Comparison of ENCODE assay signal across 18 cellular contexts in the genomic region with DNA sequence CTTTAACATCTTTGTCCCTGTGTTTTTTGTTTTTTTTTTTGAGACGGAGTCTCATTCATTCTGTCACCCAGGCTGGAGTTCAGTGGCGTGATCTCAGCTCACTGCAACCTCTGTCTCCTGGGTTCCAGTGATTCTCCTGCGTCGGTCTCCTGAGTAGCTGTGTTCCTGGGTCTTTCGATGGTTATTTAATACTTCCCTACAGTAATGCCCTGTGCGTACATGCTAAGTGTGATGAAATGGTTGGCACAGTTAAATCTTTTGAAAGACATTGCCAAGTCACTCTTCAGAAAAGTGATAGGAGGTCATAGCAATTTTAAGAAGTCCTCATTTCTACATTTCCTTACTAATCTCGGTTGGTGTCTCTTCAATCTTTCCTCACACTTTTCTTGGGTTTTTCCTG. TPM values are rescaled to one million over a fixed set of nuclear protein-coding genes. Genes with fewer than 3 reads are reported as not detected.
A peak's percentile ranks its signal among the peaks of the same experiment; 100 is the strongest.
DNase-seq lines count a peak whose midpoint lies in the region; ATAC-seq and TF ChIP-seq lines count a peak whose summit lies in the region.
"Had no signal": no experiment of that assay in that cellular context is flagged by ENCODE, and none has a peak within 500 bp of the region (broad histone marks: within the 10 kb centered on the region; RNA-seq: fewer than 3 reads in every experiment).

No MANE protein-coding gene starts in this region.

- no peak overlapping the region for H2AFZ ChIP-seq in smooth muscle cell (ENCODE audit: low read depth)

- no peaks in the 10 kb centered on the region for H3K27me3 ChIP-seq in gastrocnemius medialis
- H3K27me3 ChIP-seq in smooth muscle cell (ENCODE audit: low read depth) = peaks cover 7% of the 10 kb centered on the region
- H3K27me3 ChIP-seq: BE2C had no signal

- H3K4me1 ChIP-seq in gastrocnemius medialis (no peaks in the 10 kb centered on the region), smooth muscle cell (ENCODE audit: low read depth) (no peaks in the 10 kb centered on the region)
- H3K4me1 ChIP-seq: BE2C, Caco-2 had no signal

- H3K36me3 ChIP-seq in gastrocnemius medialis (no peaks in the 10 kb centered on the region), smooth muscle cell (ENCODE audit: low read depth) (no peaks in the 10 kb centered on the region)
- H3K36me3 ChIP-seq: BE2C had no signal

- no peak for ATAC-seq in natural killer cell treated with Interleukin-12 subunit alpha and Interleukin-12 subunit beta and Interleukin-15 and Interleukin-18, amount 100 ng/mL, for 72 hours
- ATAC-seq in natural killer cell = no peak
- no peak for ATAC-seq in naive B cell (ENCODE audit: low read depth in 2 of 2)
- peak; percentile 52 to 88 for ATAC-seq in gastrocnemius medialis
- ATAC-seq in HG02973 (IDR thresholded peaks at IDR 0.05; ENCODE audit: unreplicated experiment) = no peak
- ATAC-seq: HCT116 had no signal

- no peak overlapping the region for H3K27ac Mint-ChIP-seq in natural killer cell treated with Interleukin-12 subunit alpha and Interleukin-12 subunit beta and Interleukin-15 and Interleukin-18, amount 100 ng/mL, for 72 hours
- H3K27ac Mint-ChIP-seq in natural killer cell (no peak overlapping the region), naive B cell (peak overlapping the region in 5 of 6 donors; percentile 54 to 95 (median 89))
- H3K27ac Mint-ChIP-seq: CD4-positive, alpha-beta T cell; HFFc6 had no signal

- no peak for TF ChIP-seq CTCF in natural killer cell (IDR thresholded peaks at IDR 0.05)
- no peak for TF ChIP-seq CTCF in gastrocnemius medialis (IDR thresholded peaks at IDR 0.05 in 4 of 5, conservative IDR thresholded peaks at IDR 0.05 in 1 of 5)
- TF ChIP-seq CTCF in smooth muscle cell (IDR thresholded peaks at IDR 0.05; ENCODE audit: borderline replicate concordance, insufficient read depth, poor library complexity, severe bottlenecking) = no peak

- peaks cover 11 to 23% of the 10 kb centered on the region in 2 donors for H3K4me1 Mint-ChIP-seq in natural killer cell treated with Interleukin-12 subunit alpha and Interleukin-12 subunit beta and Interleukin-15 and Interleukin-18, amount 100 ng/mL, for 72 hours (ENCODE audit: low read depth in 2 of 2)
- peaks cover 11% of the 10 kb centered on the region in 2 donors for H3K4me1 Mint-ChIP-seq in natural killer cell
- peaks cover 23 to 28% (median 27%) of the 10 kb centered on the region in 3 donors for H3K4me1 Mint-ChIP-seq in naive B cell

- H3K27ac ChIP-seq in gastrocnemius medialis (no peak overlapping the region), smooth muscle cell (ENCODE audit: low read depth) (no peak overlapping the region)

- H3K4me3 ChIP-seq in gastrocnemius medialis (no peak overlapping the region), smooth muscle cell (no peak overlapping the region)

- H3F3A ChIP-seq in smooth muscle cell (ENCODE audit: low read depth) = no peaks in the 10 kb centered on the region

- no peak overlapping the region for H3K9ac ChIP-seq in smooth muscle cell (ENCODE audit: low read depth)

- H3K27me3 Mint-ChIP-seq in natural killer cell treated with Interleukin-12 subunit alpha and Interleukin-12 subunit beta and Interleukin-15 and Interleukin-18, amount 100 ng/mL, for 72 hours = no peaks in the 10 kb centered on the region
- H3K27me3 Mint-ChIP-seq in natural killer cell (ENCODE audit: low read depth in 2 of 2) (no peaks in the 10 kb centered on the region), naive B cell (no peaks in the 10 kb centered on the region)

- H3K9me3 Mint-ChIP-seq in natural killer cell treated with Interleukin-12 subunit alpha and Interleukin-12 subunit beta and Interleukin-15 and Interleukin-18, amount 100 ng/mL, for 72 hours = no peaks in the 10 kb centered on the region
- H3K9me3 Mint-ChIP-seq in natural killer cell = no peaks in the 10 kb centered on the region
- H3K9me3 Mint-ChIP-seq in naive B cell = peaks cover 0 to 15% (median 4%) of the 10 kb centered on the region in 7 donors

- no peaks in the 10 kb centered on the region for H3K9me3 ChIP-seq in gastrocnemius medialis
- no peaks in the 10 kb centered on the region for H3K9me3 ChIP-seq in smooth muscle cell (replicated peaks; ENCODE audit: low read depth)
- H3K9me3 ChIP-seq: BE2C, Caco-2 had no signal

- in situ Hi-C loops in gastrocnemius medialis (cut with MboI; ENCODE audit: low sequenced_read_pairs in 4 of 4) = no loop called here

- no peak overlapping the region for H3K4me2 ChIP-seq in smooth muscle cell

- no peak for TF ChIP-seq POLR2A in gastrocnemius medialis (IDR thresholded peaks at IDR 0.05)

- 93% methylated on average over 7 of the region's 7 CpGs for WGBS in smooth muscle cell (ENCODE audit: low lambda C conversion rate)

- intact Hi-C loops in natural killer cell (cut with micrococcal nuclease) = no loop called here
- intact Hi-C loops in gastrocnemius medialis (cut with DNase I; ENCODE audit: low total_unique reads) = no loop called here

- no peaks in the 10 kb centered on the region for H3K79me2 ChIP-seq in smooth muscle cell (ENCODE audit: low read depth)

- H3K36me3 Mint-ChIP-seq in natural killer cell treated with Interleukin-12 subunit alpha and Interleukin-12 subunit beta and Interleukin-15 and Interleukin-18, amount 100 ng/mL, for 72 hours = peaks cover 6% of the 10 kb centered on the region
- H3K36me3 Mint-ChIP-seq in natural killer cell = peaks cover 5% of the 10 kb centered on the region
- peaks cover 5 to 17% of the 10 kb centered on the region in 2 donors for H3K36me3 Mint-ChIP-seq in naive B cell

- peaks cover 2% of the 10 kb centered on the region for H4K20me1 ChIP-seq in smooth muscle cell (ENCODE audit: low read depth)

- DNase-seq in natural killer cell treated with Interleukin-12 subunit alpha and Interleukin-12 subunit beta and Interleukin-15 and Interleukin-18, amount 100 ng/mL, for 72 hours (ENCODE audit: low spot score) = peak; percentile 15
- DNase-seq in natural killer cell (no peak), naive B cell (no peak), gastrocnemius medialis (no peak), smooth muscle cell (lab: John Stamatoyannopoulos, UW; ENCODE audit: unreplicated experiment) (no peak)
- DNase-seq: BE2C; C1 segment of cervical spinal cord; Caco-2; CD4-positive, alpha-beta T cell; GDM1; GOT3; H7; HFFc6; IMR-90 had no signal

- no peak overlapping the region for H3K4me3 Mint-ChIP-seq in natural killer cell treated with Interleukin-12 subunit alpha and Interleukin-12 subunit beta and Interleukin-15 and Interleukin-18, amount 100 ng/mL, for 72 hours
- no peak overlapping the region for H3K4me3 Mint-ChIP-seq in natural killer cell
- peak overlapping the region in 5 of 8 donors; percentile 29 to 44 (median 38) for H3K4me3 Mint-ChIP-seq in naive B cell
- H3K4me3 Mint-ChIP-seq: CD4-positive, alpha-beta T cell; HFFc6 had no signal

RNA-seq across cellular contexts. Expression of a gene that starts 14.4 kb away (rescaled TPM):
- not detected for total RNA-seq in natural killer cell treated with Interleukin-12 subunit alpha and Interleukin-12 subunit beta and Interleukin-15 and Interleukin-18, amount 100 ng/mL, for 72 hours
- total RNA-seq in natural killer cell = not detected
- not detected for polyA plus RNA-seq in naive B cell (ENCODE audit: low read depth in 6 of 6)
- not detected for total RNA-seq in gastrocnemius medialis
- not detected in 2 replicates for total RNA-seq in smooth muscle cell
- not detected in 2 replicates for polyA plus RNA-seq in smooth muscle cell
- total RNA-seq: A172; Caco-2; CD4-positive, alpha-beta T cell; Daoy; H7; HFFc6; IMR-90 had no signal
- polyA plus RNA-seq: IMR-90 had no signal

RNA-seq across cellular contexts. Expression of a gene that starts 14.6 kb away (rescaled TPM):
- total RNA-seq in natural killer cell treated with Interleukin-12 subunit alpha and Interleukin-12 subunit beta and Interleukin-15 and Interleukin-18, amount 100 ng/mL, for 72 hours = 100 to 1,000 TPM in 1 of 2 donors, 10 to 100 TPM in 1; 62.4 to 116 TPM
- 100 to 1,000 TPM; 132 to 175 (median 165) TPM for total RNA-seq in natural killer cell
- polyA plus RNA-seq in naive B cell (ENCODE audit: low read depth in 6 of 6) = 10 to 100 TPM in 4 of 6 donors, 1 to 10 TPM in 2; 8.7 to 15.4 (median 11.0) TPM
- total RNA-seq in gastrocnemius medialis = 10 to 100 TPM; 23.5 to 73.0 (median 51.1) TPM
- total RNA-seq in smooth muscle cell = 16.4 and 23.6 TPM in 2 replicates
- polyA plus RNA-seq in smooth muscle cell = 7.1 and 11.4 TPM in 2 replicates

Comparison
In these comparisons a context has a peak if more than half of its experiments do, and no peak if none do; other contexts are left out.
1. ATAC-seq: peak in gastrocnemius medialis (2 of 2); none in natural killer cell treated with Interleukin-12 subunit alpha and Interleukin-12 subunit beta and Interleukin-15 and Interleukin-18, amount 100 ng/mL, for 72 hours (0 of 2), natural killer cell (0 of 3), naive B cell (0 of 2) and HG02973 (single experiment).
2. H3K27ac Mint-ChIP-seq: peak in naive B cell (5 of 6); none in natural killer cell treated with Interleukin-12 subunit alpha and Interleukin-12 subunit beta and Interleukin-15 and Interleukin-18, amount 100 ng/mL, for 72 hours (0 of 2) and natural killer cell (0 of 2).
3. H3K4me3 Mint-ChIP-seq: peak in naive B cell (5 of 8); none in natural killer cell treated with Interleukin-12 subunit alpha and Interleukin-12 subunit beta and Interleukin-15 and Interleukin-18, amount 100 ng/mL, for 72 hours (single experiment) and natural killer cell (single experiment).